ENCODE assay signal across 8 cellular contexts in genomic region chr11:65381721-65382035, GRCh38. TPM values are rescaled to one million over a fixed set of nuclear protein-coding genes. Genes with fewer than 3 reads are reported as not detected.
A peak's percentile ranks its signal among the peaks of the same experiment; 100 is the strongest.
DNase-seq lines count a peak whose midpoint lies in the region; ATAC-seq, FAIRE-seq and TF ChIP-seq lines count a peak whose summit lies in the region.

No MANE protein-coding gene starts in this region.

- peak overlapping the region; percentile 95 for H3K4me2 ChIP-seq in HepG2 (ENCODE audit: low read depth, low read length)

- H3K4me1 ChIP-seq in ascending aorta = peaks cover 10 to 33% of the 10 kb centered on the region in 2 donors
- peaks cover 91% of the 10 kb centered on the region for H3K4me1 ChIP-seq in HepG2 (ENCODE audit: insufficient read depth, low read length)
- peaks cover 23 to 58% of the 10 kb centered on the region in 2 donors for H3K4me1 ChIP-seq in thyroid gland

- no peak overlapping the region for H2AFZ ChIP-seq in HepG2 (ENCODE audit: low read length)

- DNase-seq in AG08395 (ENCODE audit: low spot score) (peak; percentile 56), Kasumi-1 (lab: John Stamatoyannopoulos, UW) (peak; percentile 27 to 30), ascending aorta (ENCODE audit: low spot score in 2 of 2) (peak in 1 of 2 donors; percentile 78), HepG2 (ENCODE audit: low spot score) (peak; percentile 94), thyroid gland (no peak), GM19240 (ENCODE audit: insufficient read length, low spot score) (no peak), NCI-H2227 treated with DMSO at 0.1 percent for 48 hours (lab: John Stamatoyannopoulos, UW) (no peak)

- BruUV-seq in HepG2 (replicated peaks; lab: Mats Ljungman, UMichigan) = no TSS peak

- H3K9me3 ChIP-seq in ascending aorta = no peaks in the 10 kb centered on the region
- H3K9me3 ChIP-seq in HepG2 (ENCODE audit: low read length) = no peaks in the 10 kb centered on the region
- no peaks in the 10 kb centered on the region for H3K9me3 ChIP-seq in thyroid gland

- in situ Hi-C loops in HepG2 (cut with HindIII; ENCODE audit: extremely low pct_ligation_motif_present, low pct_unique_long_range_greater_than_20kb) = loop anchor here (5.0 kb wide), 1 partner anchor 36 kb away; no protein-coding TSS in a partner anchor

- no peak for TF ChIP-seq RAD21 in HepG2 (CRISPR knock-in tag; IDR thresholded peaks at IDR 0.05)

- TF ChIP-seq EP300 in HepG2 (IDR thresholded peaks at IDR 0.05; ENCODE audit: low read depth in 2 of 2, low read length in 2 of 2) = no peak
- no peak for TF ChIP-seq EP300 in HepG2 (CRISPR knock-in tag; IDR thresholded peaks at IDR 0.05; ENCODE audit: borderline replicate concordance)

- no peak for TF ChIP-seq CTCF in ascending aorta (IDR thresholded peaks at IDR 0.05)
- TF ChIP-seq CTCF in HepG2 (CRISPR knock-in tag; IDR thresholded peaks at IDR 0.05) = no peak
- no peak for TF ChIP-seq CTCF in thyroid gland (IDR thresholded peaks at IDR 0.05)

- CTCF ChIA-PET in HepG2 (lab: Yijun Ruan, JAX; ENCODE audit: low intra/inter-chr PET ratio, low total read pairs) = no interaction called here

- TF ChIP-seq POLR2A in HepG2 (IDR thresholded peaks at IDR 0.05; ENCODE audit: insufficient read depth in 1 of 2, low read depth in 2 of 2, low read length in 2 of 2) = no peak
- no peak for TF ChIP-seq POLR2A in thyroid gland (IDR thresholded peaks at IDR 0.05)

- ATAC-seq in GM18520 (IDR thresholded peaks at IDR 0.05; ENCODE audit: unreplicated experiment) (peak; percentile 1), HepG2 (no peak)

- H3K79me2 ChIP-seq in HepG2 (ENCODE audit: insufficient read depth, low read length) = no peaks in the 10 kb centered on the region

- 0% methylated on average over 5 of the region's 6 CpGs for WGBS in HepG2 (ENCODE audit: low lambda C conversion rate)
- 5% methylated on average over 6 of the region's 6 CpGs for WGBS in thyroid gland, 2 donors

- H3K9ac ChIP-seq in HepG2 (ENCODE audit: insufficient read depth, low read depth, low read length) = peak overlapping the region; percentile 71

- POLR2A ChIA-PET in HepG2 (lab: Yijun Ruan, JAX) = interaction anchor here (0.7 to 16.8 kb wide), 11 partner anchors 11 to 129 kb away, joined by 3 to 433 read pairs (median 8); partner anchors contain the start of genes DPF2, MALAT1 and NEAT1

- FAIRE-seq in HepG2 (lab: Jason Lieb, UNC) = peak; percentile 99

- peak overlapping the region; percentile 31 to 63 for H3K4me3 ChIP-seq in ascending aorta
- peak overlapping the region; percentile 14 to 82 (median 57); a peak in 5 of 6 replicates for H3K4me3 ChIP-seq in HepG2 (replicated peaks in 1 of 3; ENCODE audit: insufficient read depth in 1 of 3, low read depth in 2 of 3, low read length in 3 of 3)
- peak overlapping the region in 1 of 3 donors; percentile 25 for H3K4me3 ChIP-seq in thyroid gland (replicated peaks in 1 of 3)

- no peaks in the 10 kb centered on the region for H4K20me1 ChIP-seq in HepG2 (ENCODE audit: insufficient read depth, low read length)

- H3K36me3 ChIP-seq in ascending aorta = no peaks in the 10 kb centered on the region
- H3K36me3 ChIP-seq in HepG2 (replicated peaks in 1 of 2; ENCODE audit: control insufficient read depth in 1 of 2, insufficient read depth in 2 of 2, low read length in 2 of 2) = no peaks in the 10 kb centered on the region
- no peaks in the 10 kb centered on the region for H3K36me3 ChIP-seq in thyroid gland

- no peaks in the 10 kb centered on the region for H3K27me3 ChIP-seq in ascending aorta
- no peaks in the 10 kb centered on the region; a peak in 1 of 5 replicates for H3K27me3 ChIP-seq in HepG2 (ENCODE audit: control insufficient read depth in 1 of 2, insufficient read depth in 2 of 2, low read length in 2 of 2)
- H3K27me3 ChIP-seq in thyroid gland = no peaks in the 10 kb centered on the region

- intact Hi-C loops in ascending aorta (cut with DNase I) = loop anchor here (1.0 to 5.0 kb wide), 3 partner anchors 35 to 191 kb away; partner anchors contain the start of genes FAM89B and ZNRD2
- intact Hi-C loops in HepG2 (cut with micrococcal nuclease; ENCODE audit: unreplicated experiment) = loop anchor here (1.0 to 2.0 kb wide), 3 partner anchors 10 to 35 kb away; no protein-coding TSS in a partner anchor
- intact Hi-C loops in thyroid gland (cut with DNase I) = loop anchor here (5.0 kb wide), 1 partner anchor 36 kb away; no protein-coding TSS in a partner anchor

- H3K27ac ChIP-seq in ascending aorta = peak overlapping the region; percentile 95 to 97
- peak overlapping the region; percentile 88 for H3K27ac ChIP-seq in HepG2 (ENCODE audit: extremely low read length, insufficient read depth, low read length)
- peak overlapping the region; percentile 82 to 98 (median 93) for H3K27ac ChIP-seq in thyroid gland

RNA-seq across cellular contexts. Expression of gene SLC25A45, which starts 0.8 kb away (rescaled TPM):
- total RNA-seq in ascending aorta (11.4 TPM), HepG2 (2016; rRNA removed; fragmentation: Illumina TruSeq; extraction: Trizol) (2.1 and 3.4 TPM in 2 replicates), thyroid gland (10 to 100 TPM; 13.0 to 28.0 (median 20.9) TPM)
- 0.79 and 1.0 TPM in 2 replicates for total RNA-seq in HepG2 (2016; cell fraction: cytosol; rRNA removed; fragmentation: Illumina TruSeq; extraction: Trizol; ENCODE audit: low read depth)
- total RNA-seq in HepG2 (2016; cell fraction: insoluble cytoplasmic fraction; rRNA removed; fragmentation: Illumina TruSeq; extraction: Trizol) = 1.9 TPM in 2 replicates
- total RNA-seq in HepG2 (2016; cell fraction: membrane; rRNA removed; fragmentation: Illumina TruSeq; extraction: Trizol) = 1.5 and 2.2 TPM in 2 replicates
- 1.3 and 3.5 TPM in 2 replicates for total RNA-seq in HepG2 (2016; cell fraction: nucleus; rRNA removed; fragmentation: Illumina TruSeq; extraction: Trizol)
- 1.2 and 1.9 TPM in 2 replicates for polyA plus RNA-seq in HepG2 (2011; rRNA removed)
- polyA plus RNA-seq in HepG2 (2011; cell fraction: cytosol; rRNA removed) = 0.95 and 0.99 TPM in 2 replicates
- polyA plus RNA-seq in HepG2 (2011; cell fraction: nucleus; rRNA removed) = 5.9 and 6.0 TPM in 2 replicates
- polyA plus RNA-seq in HepG2 (2012) = 2.0 and 4.1 TPM in 2 replicates
- 0.45 and 0.70 TPM in 2 replicates for polyA plus RNA-seq in HepG2 (2016; cell fraction: cytosol; fragmentation: Illumina TruSeq; extraction: Trizol; ENCODE audit: low read depth)
- 1.3 and 1.6 TPM in 2 replicates for polyA plus RNA-seq in HepG2 (2016; cell fraction: insoluble cytoplasmic fraction; fragmentation: Illumina TruSeq; extraction: Trizol; ENCODE audit: low read depth)
- 1.4 and 1.5 TPM in 2 replicates for polyA plus RNA-seq in HepG2 (2016; cell fraction: membrane; fragmentation: Illumina TruSeq; extraction: Trizol; ENCODE audit: low read depth)
- 5.6 and 8.8 TPM in 2 replicates for polyA plus RNA-seq in HepG2 (2016; cell fraction: nucleus; fragmentation: Illumina TruSeq; extraction: Trizol; ENCODE audit: insufficient read depth, low read depth)
- 1.9 and 7.2 TPM in 2 replicates for polyA minus RNA-seq in HepG2 (2011; rRNA and poly(A)+ RNA removed; ENCODE audit: low replicate concordance)
- polyA minus RNA-seq in HepG2 (2011; cell fraction: cytosol; rRNA and poly(A)+ RNA removed) = 1.4 and 2.5 TPM in 2 replicates
- 1.4 and 2.4 TPM in 2 replicates for polyA minus RNA-seq in HepG2 (2011; cell fraction: nucleus; rRNA and poly(A)+ RNA removed)

RNA-seq across cellular contexts. Expression of gene FRMD8, which starts 4.8 kb away (rescaled TPM):
- 99.3 TPM for total RNA-seq in ascending aorta
- total RNA-seq in HepG2 (2016; rRNA removed; fragmentation: Illumina TruSeq; extraction: Trizol) = 18.0 and 20.6 TPM in 2 replicates
- 2.2 and 2.9 TPM in 2 replicates for total RNA-seq in HepG2 (2016; cell fraction: cytosol; rRNA removed; fragmentation: Illumina TruSeq; extraction: Trizol; ENCODE audit: low read depth)
- 17.5 and 22.6 TPM in 2 replicates for total RNA-seq in HepG2 (2016; cell fraction: insoluble cytoplasmic fraction; rRNA removed; fragmentation: Illumina TruSeq; extraction: Trizol)
- total RNA-seq in HepG2 (2016; cell fraction: membrane; rRNA removed; fragmentation: Illumina TruSeq; extraction: Trizol) = 5.3 and 6.3 TPM in 2 replicates
- total RNA-seq in HepG2 (2016; cell fraction: nucleus; rRNA removed; fragmentation: Illumina TruSeq; extraction: Trizol) = 12.4 and 14.6 TPM in 2 replicates
- 5.8 and 9.4 TPM in 2 replicates for polyA plus RNA-seq in HepG2 (2011; rRNA removed)
- polyA plus RNA-seq in HepG2 (2011; cell fraction: cytosol; rRNA removed) = 5.9 and 6.7 TPM in 2 replicates
- polyA plus RNA-seq in HepG2 (2011; cell fraction: nucleus; rRNA removed) = 26.7 and 32.6 TPM in 2 replicates
- 3.5 and 5.2 TPM in 2 replicates for polyA plus RNA-seq in HepG2 (2012)
- 2.5 and 2.6 TPM in 2 replicates for polyA plus RNA-seq in HepG2 (2016; cell fraction: cytosol; fragmentation: Illumina TruSeq; extraction: Trizol; ENCODE audit: low read depth)
- 13.5 and 17.1 TPM in 2 replicates for polyA plus RNA-seq in HepG2 (2016; cell fraction: insoluble cytoplasmic fraction; fragmentation: Illumina TruSeq; extraction: Trizol; ENCODE audit: low read depth)
- polyA plus RNA-seq in HepG2 (2016; cell fraction: membrane; fragmentation: Illumina TruSeq; extraction: Trizol; ENCODE audit: low read depth) = 2.8 and 3.8 TPM in 2 replicates
- polyA plus RNA-seq in HepG2 (2016; cell fraction: nucleus; fragmentation: Illumina TruSeq; extraction: Trizol; ENCODE audit: insufficient read depth, low read depth) = 21.4 and 24.7 TPM in 2 replicates
- 22.3 and 24.3 TPM in 2 replicates for polyA minus RNA-seq in HepG2 (2011; rRNA and poly(A)+ RNA removed; ENCODE audit: low replicate concordance)
- polyA minus RNA-seq in HepG2 (2011; cell fraction: cytosol; rRNA and poly(A)+ RNA removed) = 5.4 and 6.2 TPM in 2 replicates
- polyA minus RNA-seq in HepG2 (2011; cell fraction: nucleus; rRNA and poly(A)+ RNA removed) = 6.2 and 11.8 TPM in 2 replicates
- 10 to 100 TPM; 22.5 to 44.9 (median 31.0) TPM for total RNA-seq in thyroid gland

RNA-seq across cellular contexts. Expression of gene TIGD3, which starts 27.1 kb away (rescaled TPM):
- total RNA-seq in ascending aorta (not detected), HepG2 (2016; rRNA removed; fragmentation: Illumina TruSeq; extraction: Trizol) (4.0 and 4.9 TPM in 2 replicates), thyroid gland (under 1 TPM in 1 of 4 donors, not detected in 3; 0.34 TPM)
- 1.8 TPM in 2 replicates for total RNA-seq in HepG2 (2016; cell fraction: cytosol; rRNA removed; fragmentation: Illumina TruSeq; extraction: Trizol; ENCODE audit: low read depth)
- total RNA-seq in HepG2 (2016; cell fraction: insoluble cytoplasmic fraction; rRNA removed; fragmentation: Illumina TruSeq; extraction: Trizol) = 2.9 and 5.0 TPM in 2 replicates
- 4.8 and 6.2 TPM in 2 replicates for total RNA-seq in HepG2 (2016; cell fraction: membrane; rRNA removed; fragmentation: Illumina TruSeq; extraction: Trizol)
- total RNA-seq in HepG2 (2016; cell fraction: nucleus; rRNA removed; fragmentation: Illumina TruSeq; extraction: Trizol) = 3.5 and 3.9 TPM in 2 replicates
- 0.49 and 1.0 TPM in 2 replicates for polyA plus RNA-seq in HepG2 (2011; rRNA removed)
- polyA plus RNA-seq in HepG2 (2011; cell fraction: cytosol; rRNA removed) = 0.56 and 0.79 TPM in 2 replicates
- polyA plus RNA-seq in HepG2 (2011; cell fraction: nucleus; rRNA removed) = 1.9 and 2.2 TPM in 2 replicates
- polyA plus RNA-seq in HepG2 (2012) = 0.59 and 0.70 TPM in 2 replicates
- polyA plus RNA-seq in HepG2 (2016; cell fraction: cytosol; fragmentation: Illumina TruSeq; extraction: Trizol; ENCODE audit: low read depth) = 1.0 and 1.4 TPM in 2 replicates
- polyA plus RNA-seq in HepG2 (2016; cell fraction: insoluble cytoplasmic fraction; fragmentation: Illumina TruSeq; extraction: Trizol; ENCODE audit: low read depth) = 2.7 and 3.5 TPM in 2 replicates
- polyA plus RNA-seq in HepG2 (2016; cell fraction: membrane; fragmentation: Illumina TruSeq; extraction: Trizol; ENCODE audit: low read depth) = 2.7 and 3.4 TPM in 2 replicates
- polyA plus RNA-seq in HepG2 (2016; cell fraction: nucleus; fragmentation: Illumina TruSeq; extraction: Trizol; ENCODE audit: insufficient read depth, low read depth) = 6.7 TPM in 2 replicates
- polyA minus RNA-seq in HepG2 (2011; rRNA and poly(A)+ RNA removed; ENCODE audit: low replicate concordance) = 1.2 and 1.3 TPM in 2 replicates
- polyA minus RNA-seq in HepG2 (2011; cell fraction: cytosol; rRNA and poly(A)+ RNA removed) = 0.59 and 0.79 TPM in 2 replicates
- 1.1 and 1.5 TPM in 2 replicates for polyA minus RNA-seq in HepG2 (2011; cell fraction: nucleus; rRNA and poly(A)+ RNA removed)

RNA-seq across cellular contexts. Expression of gene NEAT1, which starts 40.9 kb away (rescaled TPM):
- total RNA-seq in ascending aorta (180 TPM), HepG2 (2016; rRNA removed; fragmentation: Illumina TruSeq; extraction: Trizol) (10.5 and 20.5 TPM in 2 replicates), thyroid gland (1,000 to 10,000 TPM in 1 of 4 donors, 100 to 1,000 TPM in 3; 195 to 1,623 (median 652) TPM)
- total RNA-seq in HepG2 (2016; cell fraction: cytosol; rRNA removed; fragmentation: Illumina TruSeq; extraction: Trizol; ENCODE audit: low read depth) = 2.2 and 2.6 TPM in 2 replicates
- total RNA-seq in HepG2 (2016; cell fraction: insoluble cytoplasmic fraction; rRNA removed; fragmentation: Illumina TruSeq; extraction: Trizol) = 8.4 and 21.3 TPM in 2 replicates
- total RNA-seq in HepG2 (2016; cell fraction: membrane; rRNA removed; fragmentation: Illumina TruSeq; extraction: Trizol) = 7.8 and 8.3 TPM in 2 replicates
- 196 and 220 TPM in 2 replicates for total RNA-seq in HepG2 (2016; cell fraction: nucleus; rRNA removed; fragmentation: Illumina TruSeq; extraction: Trizol)
- 41.2 and 41.3 TPM in 2 replicates for polyA plus RNA-seq in HepG2 (2011; rRNA removed)
- polyA plus RNA-seq in HepG2 (2011; cell fraction: cytosol; rRNA removed) = 13.0 and 13.4 TPM in 2 replicates
- polyA plus RNA-seq in HepG2 (2011; cell fraction: nucleus; rRNA removed) = 222 and 327 TPM in 2 replicates
- polyA plus RNA-seq in HepG2 (2012) = 288 and 371 TPM in 2 replicates
- polyA plus RNA-seq in HepG2 (2016; cell fraction: cytosol; fragmentation: Illumina TruSeq; extraction: Trizol; ENCODE audit: low read depth) = 3.6 and 4.3 TPM in 2 replicates
- polyA plus RNA-seq in HepG2 (2016; cell fraction: insoluble cytoplasmic fraction; fragmentation: Illumina TruSeq; extraction: Trizol; ENCODE audit: low read depth) = 54.0 and 61.1 TPM in 2 replicates
- 47.1 and 54.4 TPM in 2 replicates for polyA plus RNA-seq in HepG2 (2016; cell fraction: membrane; fragmentation: Illumina TruSeq; extraction: Trizol; ENCODE audit: low read depth)
- polyA plus RNA-seq in HepG2 (2016; cell fraction: nucleus; fragmentation: Illumina TruSeq; extraction: Trizol; ENCODE audit: insufficient read depth, low read depth) = 577 and 628 TPM in 2 replicates
- polyA minus RNA-seq in HepG2 (2011; rRNA and poly(A)+ RNA removed; ENCODE audit: low replicate concordance) = 64.6 and 225 TPM in 2 replicates
- polyA minus RNA-seq in HepG2 (2011; cell fraction: cytosol; rRNA and poly(A)+ RNA removed) = 17.3 and 20.2 TPM in 2 replicates
- 1,479 and 1,737 TPM in 2 replicates for polyA minus RNA-seq in HepG2 (2011; cell fraction: nucleus; rRNA and poly(A)+ RNA removed)

RNA-seq across cellular contexts. Expression of gene DPF2, which starts 48.0 kb away (rescaled TPM):
- total RNA-seq in ascending aorta = 70.9 TPM
- total RNA-seq in HepG2 (2016; rRNA removed; fragmentation: Illumina TruSeq; extraction: Trizol) = 30.4 and 31.0 TPM in 2 replicates
- total RNA-seq in HepG2 (2016; cell fraction: cytosol; rRNA removed; fragmentation: Illumina TruSeq; extraction: Trizol; ENCODE audit: low read depth) = 6.9 and 8.6 TPM in 2 replicates
- total RNA-seq in HepG2 (2016; cell fraction: insoluble cytoplasmic fraction; rRNA removed; fragmentation: Illumina TruSeq; extraction: Trizol) = 30.2 and 32.5 TPM in 2 replicates
- total RNA-seq in HepG2 (2016; cell fraction: membrane; rRNA removed; fragmentation: Illumina TruSeq; extraction: Trizol) = 14.1 and 16.7 TPM in 2 replicates
- 22.1 and 26.8 TPM in 2 replicates for total RNA-seq in HepG2 (2016; cell fraction: nucleus; rRNA removed; fragmentation: Illumina TruSeq; extraction: Trizol)
- polyA plus RNA-seq in HepG2 (2011; rRNA removed) = 20.4 and 21.0 TPM in 2 replicates
- 18.8 and 20.8 TPM in 2 replicates for polyA plus RNA-seq in HepG2 (2011; cell fraction: cytosol; rRNA removed)
- 70.3 and 70.7 TPM in 2 replicates for polyA plus RNA-seq in HepG2 (2011; cell fraction: nucleus; rRNA removed)
- polyA plus RNA-seq in HepG2 (2012) = 24.2 and 26.4 TPM in 2 replicates
- 3.8 and 3.9 TPM in 2 replicates for polyA plus RNA-seq in HepG2 (2016; cell fraction: cytosol; fragmentation: Illumina TruSeq; extraction: Trizol; ENCODE audit: low read depth)
- 40.7 and 49.0 TPM in 2 replicates for polyA plus RNA-seq in HepG2 (2016; cell fraction: insoluble cytoplasmic fraction; fragmentation: Illumina TruSeq; extraction: Trizol; ENCODE audit: low read depth)
- 9.5 and 10.0 TPM in 2 replicates for polyA plus RNA-seq in HepG2 (2016; cell fraction: membrane; fragmentation: Illumina TruSeq; extraction: Trizol; ENCODE audit: low read depth)
- 56.7 and 57.4 TPM in 2 replicates for polyA plus RNA-seq in HepG2 (2016; cell fraction: nucleus; fragmentation: Illumina TruSeq; extraction: Trizol; ENCODE audit: insufficient read depth, low read depth)
- polyA minus RNA-seq in HepG2 (2011; rRNA and poly(A)+ RNA removed; ENCODE audit: low replicate concordance) = 48.9 and 49.9 TPM in 2 replicates
- polyA minus RNA-seq in HepG2 (2011; cell fraction: cytosol; rRNA and poly(A)+ RNA removed) = 18.2 and 18.4 TPM in 2 replicates
- 31.2 and 43.3 TPM in 2 replicates for polyA minus RNA-seq in HepG2 (2011; cell fraction: nucleus; rRNA and poly(A)+ RNA removed)
- total RNA-seq in thyroid gland = 10 to 100 TPM; 45.0 to 52.7 (median 48.0) TPM

Comparison
In these comparisons a context has a peak if more than half of its experiments do, and no peak if none do; other contexts are left out.
1. DNase-seq: peak in AG08395 (single experiment), Kasumi-1 (2 of 2) and HepG2 (single experiment); none in thyroid gland (0 of 2), GM19240 (single experiment) and NCI-H2227 treated with DMSO at 0.1 percent for 48 hours (single experiment).
2. Peak in every context shown above with its lines, with median percentiles within 50 percentile points of each other: H3K27ac ChIP-seq.